ENCODE assay signal across 8 cellular contexts in the genomic region with DNA sequence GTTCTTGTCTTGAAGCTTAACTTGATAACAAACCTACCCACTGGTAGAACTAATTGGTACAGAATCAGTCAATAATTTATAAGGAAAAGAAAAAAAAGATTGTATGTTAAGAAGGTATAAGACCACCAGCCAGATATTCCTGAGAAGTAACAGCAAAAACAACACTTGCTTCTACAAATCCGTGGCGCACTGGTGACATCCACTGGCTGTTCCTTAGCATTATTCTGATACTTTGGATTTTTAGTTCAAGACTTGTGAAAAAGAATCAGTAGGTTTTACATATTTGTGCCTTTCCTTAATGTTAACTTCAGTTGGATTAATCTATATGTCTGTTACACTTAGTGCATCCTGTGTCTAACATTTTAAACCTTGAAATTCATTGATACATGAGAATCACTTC.
DNase-seq lines count a peak whose midpoint lies in the region; ATAC-seq, FAIRE-seq and TF ChIP-seq lines count a peak whose summit lies in the region.

No MANE protein-coding gene starts in this region.

- in situ Hi-C loops in brain microvascular endothelial cell (cut with HindIII; ENCODE audit: low pct_ligation_motif_present, low sequenced_read_pairs) = loop anchor here (25.0 kb wide), 1 partner anchor 1317 kb away; no protein-coding TSS in a partner anchor

- no peak for ATAC-seq in GM18519 (IDR thresholded peaks at IDR 0.05; ENCODE audit: low FRiP score, unreplicated experiment)
- no peak for ATAC-seq in HG02981 (IDR thresholded peaks at IDR 0.05; ENCODE audit: unreplicated experiment)

- H3K27me3 ChIP-seq in brain microvascular endothelial cell (replicated peaks) = no peaks in the 10 kb centered on the region

- H3K27ac ChIP-seq in brain microvascular endothelial cell = no peak overlapping the region

- no peaks in the 10 kb centered on the region for H3K36me3 ChIP-seq in brain microvascular endothelial cell (replicated peaks)

- peak; percentile 82 for TF ChIP-seq CTCF in D721Med (IDR thresholded peaks at IDR 0.05; ENCODE audit: insufficient read depth, missing control alignments)
- TF ChIP-seq CTCF in brain microvascular endothelial cell (IDR thresholded peaks at IDR 0.05; ENCODE audit: low read depth, low read length, missing control alignments) = peak; percentile 64

- FAIRE-seq in D721Med (lab: Jason Lieb, UNC) (peak; percentile 89), GM19239 (lab: Jason Lieb, UNC) (no peak)

- no peak for DNase-seq in D721Med (ENCODE audit: insufficient read length, low spot score)
- DNase-seq in NCI-H1436 treated with DMSO at 0.1 percent for 48 hours (lab: John Stamatoyannopoulos, UW) = peak; percentile 26
- DNase-seq in brain microvascular endothelial cell = peak; percentile 30
- DNase-seq in middle frontal gyrus (ENCODE audit: extremely low spot score, low spot score) = peak; percentile 36
- DNase-seq in GM19239 (ENCODE audit: insufficient read length, low spot score) = no peak
- DNase-seq in NCI-H1048 (lab: John Stamatoyannopoulos, UW) = no peak

- H3K4me3 ChIP-seq in brain microvascular endothelial cell (ENCODE audit: low read depth, low read length) = no peak overlapping the region

Comparison
In these comparisons a context has a peak if more than half of its experiments do, and no peak if none do; other contexts are left out.
1. DNase-seq: peak in NCI-H1436 treated with DMSO at 0.1 percent for 48 hours (single experiment), brain microvascular endothelial cell (single experiment) and middle frontal gyrus (single experiment); none in D721Med (single experiment), GM19239 (single experiment) and NCI-H1048 (single experiment).